ENCODE assay signal across 25 cellular contexts in the genomic region with DNA sequence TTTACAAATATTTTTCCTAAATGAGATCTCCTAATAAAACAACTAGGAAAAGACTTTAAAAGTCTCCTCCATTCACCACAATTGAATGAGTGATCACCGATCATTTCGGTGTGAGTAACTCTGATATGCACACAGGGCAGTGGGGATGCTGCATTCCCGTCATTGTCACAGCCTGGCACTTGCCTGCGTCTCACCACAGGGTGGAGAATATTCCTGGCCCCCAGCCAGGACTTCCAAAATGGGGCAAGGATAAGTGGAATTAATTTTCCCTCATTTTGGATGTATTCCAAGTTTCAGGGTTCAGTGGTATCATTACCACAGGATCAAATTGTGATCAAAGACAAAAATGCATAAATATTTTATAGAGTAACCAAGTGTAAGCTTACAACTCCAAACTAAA.
A peak's percentile ranks its signal among the peaks of the same experiment; 100 is the strongest.
DNase-seq lines count a peak whose midpoint lies in the region; ATAC-seq and TF ChIP-seq lines count a peak whose summit lies in the region.
"Had no signal": no experiment of that assay in that cellular context is flagged by ENCODE, and none has a peak within 500 bp of the region (broad histone marks: within the 10 kb centered on the region; RNA-seq: fewer than 3 reads in every experiment).

No MANE protein-coding gene starts in this region.

- H3K27ac ChIP-seq in SJCRH30 = no peak overlapping the region
- no peak overlapping the region for H3K27ac ChIP-seq in neural progenitor cell
- H3K27ac ChIP-seq: brain microvascular endothelial cell, dorsolateral prefrontal cortex, neutrophil, upper lobe of left lung had no signal

- peaks cover 25% of the 10 kb centered on the region for H3K4me1 Mint-ChIP-seq in neural progenitor cell
- H3K4me1 Mint-ChIP-seq: CD14-positive monocyte had no signal

- H3K27me3 Mint-ChIP-seq in neural progenitor cell (ENCODE audit: insufficient read depth, low read depth) = no peaks in the 10 kb centered on the region

- H3K79me2 ChIP-seq in neural progenitor cell (ENCODE audit: low read depth) = no peaks in the 10 kb centered on the region

- H2AFZ ChIP-seq in neural progenitor cell (replicated peaks) = no peak overlapping the region

- H3K4me1 ChIP-seq in SJCRH30 = no peaks in the 10 kb centered on the region
- H3K4me1 ChIP-seq in neural progenitor cell = no peaks in the 10 kb centered on the region
- H3K4me1 ChIP-seq: upper lobe of left lung had no signal

- no peaks in the 10 kb centered on the region for H3K36me3 ChIP-seq in SJCRH30
- no peaks in the 10 kb centered on the region for H3K36me3 ChIP-seq in neural progenitor cell
- H3K36me3 ChIP-seq: brain microvascular endothelial cell, neutrophil, upper lobe of left lung had no signal

- H3F3A ChIP-seq in neural progenitor cell (ENCODE audit: low read depth) = no peaks in the 10 kb centered on the region

- H3K27me3 ChIP-seq in SJCRH30 (no peaks in the 10 kb centered on the region), neural progenitor cell (no peaks in the 10 kb centered on the region)
- H3K27me3 ChIP-seq: brain microvascular endothelial cell, dorsolateral prefrontal cortex, neutrophil, upper lobe of left lung had no signal

- no peak overlapping the region for H3K4me3 ChIP-seq in SJCRH30
- H3K4me3 ChIP-seq in neural progenitor cell = no peak overlapping the region
- H3K4me3 ChIP-seq: GM12878, upper lobe of left lung had no signal

- H3K9me3 ChIP-seq in SJCRH30 (replicated peaks) = no peaks in the 10 kb centered on the region
- no peaks in the 10 kb centered on the region for H3K9me3 ChIP-seq in neural progenitor cell (ENCODE audit: low read depth)
- H3K9me3 ChIP-seq: neutrophil, upper lobe of left lung had no signal

- no peaks in the 10 kb centered on the region for H4K20me1 ChIP-seq in neural progenitor cell (ENCODE audit: low read depth)

- H3K4me2 ChIP-seq in neural progenitor cell = no peak overlapping the region

- DNase-seq in DMS53 (lab: John Stamatoyannopoulos, UW) (peak; percentile 17), DMS53 treated with DMSO at 0.1 percent for 48 hours (lab: John Stamatoyannopoulos, UW; ENCODE audit: unreplicated experiment) (no peak), NCI-H2081 treated with DMSO at 0.1 percent for 48 hours (lab: John Stamatoyannopoulos, UW) (peak; percentile 88), SJCRH30 (peak; percentile 5 to 31), neural progenitor cell (ENCODE audit: low spot score) (peak; percentile 29)
- DNase-seq in stimulated activated CD4-positive, alpha-beta T cell treated with anti-CD3 and anti-CD28 coated beads, Interleukin-2, amount 100 ng/mL, for 48 hours = no peak
- DNase-seq: 8988T; activated CD4-positive, alpha-beta T cell treated with anti-CD3 and anti-CD28 coated beads for 4 hours; activated T-cell treated with anti-CD3 and anti-CD28 coated beads for 4 hours; brain microvascular endothelial cell; H9; kidney glomerular epithelial cell; MV-4-11; NCI-H774; stimulated activated CD4-positive, alpha-beta T cell treated with anti-CD3 and anti-CD28 coated beads, Interleukin-4, amount 100 ng/mL, for 4 hours; upper lobe of left lung had no signal

- peak overlapping the region; percentile 42 for H3K27ac Mint-ChIP-seq in neural progenitor cell
- H3K27ac Mint-ChIP-seq: activated naive CD4-positive, alpha-beta T cell treated with anti-CD3 and anti-CD28 coated beads, Interleukin-2, amount 50 U/mL, for 72 hours; CD14-positive monocyte; H9; T-helper 2 cell treated with Interferon-gamma antibody and Interleukin-4, amounts not matched to agents 5 μg/mL and 100 μg/mL, for 36 hours had no signal

- no peak overlapping the region for H3K4me3 Mint-ChIP-seq in neural progenitor cell
- H3K4me3 Mint-ChIP-seq: CD14-positive monocyte; H9; T-helper 2 cell treated with Interferon-gamma antibody and Interleukin-4, amounts not matched to agents 5 μg/mL and 100 μg/mL, for 36 hours had no signal

- H3K9ac ChIP-seq in neural progenitor cell = no peak overlapping the region

- peaks cover 3% of the 10 kb centered on the region for H3K9me3 Mint-ChIP-seq in neural progenitor cell
- H3K9me3 Mint-ChIP-seq: H9 had no signal

- no peak for ATAC-seq in HG02678 (IDR thresholded peaks at IDR 0.05; ENCODE audit: unreplicated experiment)
- ATAC-seq in HG03342 (IDR thresholded peaks at IDR 0.05; ENCODE audit: unreplicated experiment) = no peak
- ATAC-seq: activated naive CD4-positive, alpha-beta T cell treated with anti-CD3 and anti-CD28 coated beads, Interleukin-2, amount 50 U/mL, for 72 hours; esophagus mucosa; GM12878 had no signal

- no peak for TF ChIP-seq CTCF in neural progenitor cell (IDR thresholded peaks at IDR 0.05)

- peaks cover 4% of the 10 kb centered on the region for H3K36me3 Mint-ChIP-seq in neural progenitor cell
- H3K36me3 Mint-ChIP-seq: activated naive CD4-positive, alpha-beta T cell treated with anti-CD3 and anti-CD28 coated beads, Interleukin-2, amount 50 U/mL, for 72 hours; CD14-positive monocyte had no signal

Comparison
In these comparisons a context has a peak if more than half of its experiments do, and no peak if none do; other contexts are left out.
1. DNase-seq: peak in DMS53 (single experiment), NCI-H2081 treated with DMSO at 0.1 percent for 48 hours (single experiment), SJCRH30 (2 of 2) and neural progenitor cell (single experiment); none in DMS53 treated with DMSO at 0.1 percent for 48 hours (single experiment) and stimulated activated CD4-positive, alpha-beta T cell treated with anti-CD3 and anti-CD28 coated beads, Interleukin-2, amount 100 ng/mL, for 48 hours (0 of 2).